Comparison of ENCODE assay signal across 14 cellular contexts in the genomic region with DNA sequence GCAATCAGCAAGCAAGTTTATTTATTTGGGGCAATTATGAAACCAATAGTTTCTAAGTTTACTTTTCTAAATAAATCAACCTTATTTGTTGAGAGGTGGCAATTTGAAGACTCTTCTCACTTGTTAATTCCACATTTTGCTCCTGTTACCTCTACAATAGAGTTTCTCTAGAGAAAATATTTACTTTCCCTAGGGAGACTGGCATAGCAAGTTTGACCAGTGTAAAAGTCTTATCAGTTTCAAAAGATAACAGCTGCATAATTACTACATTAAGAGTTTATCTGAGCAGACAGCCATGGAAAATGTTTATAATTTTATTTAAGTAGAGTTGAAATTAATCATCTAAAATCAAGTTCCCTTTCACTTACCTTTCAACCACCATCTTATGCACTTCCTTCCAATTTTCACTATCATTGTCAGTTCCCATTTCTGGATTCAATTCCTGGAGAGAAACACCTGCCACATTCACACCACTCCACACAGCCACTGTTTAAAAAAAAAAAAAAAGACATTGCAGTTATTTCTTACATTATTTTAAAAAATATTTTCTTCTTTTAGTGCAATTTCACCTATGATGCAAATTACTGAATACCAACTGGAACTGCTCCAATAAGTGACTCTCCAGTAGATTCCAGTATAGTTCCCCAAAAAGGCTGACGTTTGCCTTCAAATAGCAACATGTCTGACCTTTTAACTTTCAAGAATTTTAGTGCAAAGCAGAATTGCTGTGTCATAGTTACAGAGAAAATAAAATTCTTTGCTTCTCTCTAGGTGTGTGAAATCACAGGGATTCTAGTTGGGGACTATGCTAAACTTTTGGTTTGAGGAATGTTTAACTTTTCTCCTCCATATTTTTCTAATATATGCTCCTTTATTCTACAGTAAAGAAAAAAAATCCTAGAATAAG. TPM values are rescaled to one million over a fixed set of nuclear protein-coding genes. Genes with fewer than 3 reads are reported as not detected.
DNase-seq lines count a peak whose midpoint lies in the region; ATAC-seq, FAIRE-seq and TF ChIP-seq lines count a peak whose summit lies in the region.
"Had no signal": no experiment of that assay in that cellular context is flagged by ENCODE, and none has a peak within 500 bp of the region (broad histone marks: within the 10 kb centered on the region; RNA-seq: fewer than 3 reads in every experiment).

No MANE protein-coding gene starts in this region.

- H3K27me3 Mint-ChIP-seq in Caco-2 (ENCODE audit: insufficient read depth, unreplicated experiment) (no peaks in the 10 kb centered on the region), T-helper 17 cell (no peaks in the 10 kb centered on the region)
- H3K27me3 Mint-ChIP-seq: effector memory CD8-positive, alpha-beta T cell had no signal

- H3K27ac ChIP-seq in A549 (peak overlapping the region; percentile 51 to 72), hepatocyte (peak overlapping the region; percentile 62)
- H3K27ac ChIP-seq: psoas muscle had no signal

- H3K4me1 ChIP-seq in A549 (peaks cover 66% of the 10 kb centered on the region), Caco-2 (peaks cover 57% of the 10 kb centered on the region), hepatocyte (ENCODE audit: insufficient read depth) (peaks cover 12% of the 10 kb centered on the region)
- H3K4me1 ChIP-seq: psoas muscle had no signal

- BruUV-seq in Caco-2 (replicated peaks; lab: Mats Ljungman, UMichigan): no TSS peak

- peak overlapping the region; percentile 39 for H3K4me2 ChIP-seq in A549
- peak overlapping the region; percentile 20 for H3K4me2 ChIP-seq in hepatocyte

- H3K4me3 ChIP-seq in A549 (no peak overlapping the region), Caco-2 (ENCODE audit: low read depth, low read length) (no peak overlapping the region), hepatocyte (no peak overlapping the region)
- H3K4me3 ChIP-seq: psoas muscle had no signal

- peaks cover 91% of the 10 kb centered on the region for H3K36me3 Mint-ChIP-seq in Caco-2 (ENCODE audit: insufficient read depth, unreplicated experiment)
- H3K36me3 Mint-ChIP-seq in T-helper 17 cell (ENCODE audit: low read depth): peaks cover 15% of the 10 kb centered on the region

- H3K27ac Mint-ChIP-seq in Caco-2 (ENCODE audit: unreplicated experiment) (peak overlapping the region; percentile 54), T-helper 17 cell (peak overlapping the region; percentile 67)

- H3K4me3 Mint-ChIP-seq in Caco-2 (ENCODE audit: unreplicated experiment): peak overlapping the region; percentile 49
- no peak overlapping the region for H3K4me3 Mint-ChIP-seq in T-helper 17 cell
- H3K4me3 Mint-ChIP-seq: effector memory CD8-positive, alpha-beta T cell had no signal

- FAIRE-seq in A549 (lab: Jason Lieb, UNC): peak; percentile 74

- H3K9me3 ChIP-seq in A549 (no peaks in the 10 kb centered on the region), Caco-2 (no peaks in the 10 kb centered on the region), T-helper 17 cell (ENCODE audit: control insufficient read depth, low read length, poor library complexity, severe bottlenecking) (no peaks in the 10 kb centered on the region), hepatocyte (ENCODE audit: low read depth) (no peaks in the 10 kb centered on the region)
- H3K9me3 ChIP-seq: psoas muscle had no signal

- TF ChIP-seq CTCF in A549 (IDR thresholded peaks at IDR 0.05): no peak
- TF ChIP-seq CTCF in Caco-2 (IDR thresholded peaks at IDR 0.05; ENCODE audit: insufficient read depth in 1 of 2, low read depth in 1 of 2, low read length in 1 of 2, severe bottlenecking in 1 of 2, unreplicated experiment in 1 of 2): no peak
- no peak for TF ChIP-seq CTCF in hepatocyte (IDR thresholded peaks at IDR 0.05; ENCODE audit: poor library complexity)

- no peak for TF ChIP-seq EP300 in A549 (IDR thresholded peaks at IDR 0.05)

- intact Hi-C loops in Caco-2 (cut with micrococcal nuclease; ENCODE audit: unreplicated experiment): loop anchor here (2.0 kb wide), 1 partner anchor 43 kb away; no protein-coding TSS in a partner anchor

- peaks cover 31% of the 10 kb centered on the region for H3K79me2 ChIP-seq in hepatocyte

- H4K20me1 ChIP-seq in hepatocyte (ENCODE audit: insufficient read depth, poor library complexity, severe bottlenecking): peaks cover 8% of the 10 kb centered on the region

- no peaks in the 10 kb centered on the region for H3K27me3 ChIP-seq in Caco-2 (replicated peaks; ENCODE audit: control insufficient read depth, insufficient read depth, low read length)
- H3K27me3 ChIP-seq in hepatocyte: no peaks in the 10 kb centered on the region

- CTCF ChIA-PET in A549 (lab: Yijun Ruan, JAX) (interaction anchor here (1.1 kb wide), 1 partner anchor 43 kb away, joined by 3 read pairs; no protein-coding TSS in a partner anchor), Caco-2 (lab: Charles Lee) (interaction anchor here (0.6 kb wide), 1 partner anchor 114 kb away, joined by 3 read pairs; no protein-coding TSS in a partner anchor)

- DNase-seq in A549 (ENCODE audit: low read depth in 1 of 2, low spot score in 1 of 2): peak in 1 of 2 experiments; percentile 62
- peak in 1 of 2 experiments; percentile 67 for DNase-seq in Caco-2
- no peak for DNase-seq in T-helper 17 cell
- DNase-seq in hepatocyte (ENCODE audit: low spot score): no peak
- DNase-seq in amniotic stem cell (lab: John Stamatoyannopoulos, UW): no peak
- DNase-seq in DMS 273 (lab: John Stamatoyannopoulos, UW; ENCODE audit: unreplicated experiment): no peak
- DNase-seq: C1 segment of cervical spinal cord; effector memory CD8-positive, alpha-beta T cell; hypothalamus; NCI-H1694 treated with DMSO at 0.1 percent for 48 hours; psoas muscle had no signal

- H2AFZ ChIP-seq in hepatocyte: no peak overlapping the region

- no peak for TF ChIP-seq RAD21 in A549 (conservative IDR thresholded peaks at IDR 0.05 in 1 of 2, IDR thresholded peaks at IDR 0.05 in 1 of 2)

- TF ChIP-seq POLR2A in A549 (IDR thresholded peaks at IDR 0.05; ENCODE audit: low read length): no peak

- 7% methylated on average over 1 of the region's 1 CpG for WGBS in A549 (ENCODE audit: missing lambda C conversion rate)
- 46% methylated on average over 1 of the region's 1 CpG for WGBS in hepatocyte (ENCODE audit: low lambda C conversion rate, missing lambda C conversion rate)

- H3K9me2 ChIP-seq in hepatocyte (replicated peaks; ENCODE audit: insufficient read depth): no peaks in the 10 kb centered on the region

- peak in 1 of 2 experiments; percentile 53; a peak in 3 of 6 replicates for ATAC-seq in A549
- ATAC-seq in T-helper 17 cell: no peak
- no peak for ATAC-seq in GM21423 (IDR thresholded peaks at IDR 0.05; ENCODE audit: unreplicated experiment)
- no peak for ATAC-seq in GM19023 (IDR thresholded peaks at IDR 0.05; ENCODE audit: unreplicated experiment)
- ATAC-seq: effector memory CD8-positive, alpha-beta T cell; psoas muscle had no signal

- peaks cover 41% of the 10 kb centered on the region for H3K4me1 Mint-ChIP-seq in Caco-2 (ENCODE audit: low read depth, unreplicated experiment)
- H3K4me1 Mint-ChIP-seq in T-helper 17 cell: peaks cover 28% of the 10 kb centered on the region

- H3K9me3 Mint-ChIP-seq in Caco-2 (ENCODE audit: unreplicated experiment): no peaks in the 10 kb centered on the region
- H3K9me3 Mint-ChIP-seq: effector memory CD8-positive, alpha-beta T cell had no signal

- POLR2A ChIA-PET in A549 (lab: Yijun Ruan, JAX): interaction anchor here (0.9 kb wide), 1 partner anchor 14 kb away, joined by 3 read pairs; no protein-coding TSS in a partner anchor
- POLR2A ChIA-PET in Caco-2 (lab: Charles Lee): no interaction called here

- H3K36me3 ChIP-seq in Caco-2 (ENCODE audit: control insufficient read depth, insufficient read depth, low read length) (0 out of 2 replicates have a peak, but pooled peaks cover 5% of the 10 kb centered on the region), hepatocyte (replicated peaks; ENCODE audit: insufficient read depth, low read depth) (peaks cover 5% of the 10 kb centered on the region)

TF ChIP-seq in A549, 52 proteins besides CTCF, POLR2A, EP300 and RAD21 (continues in another document):
- no peak for TF ChIP-seq FOSL2 (IDR thresholded peaks at IDR 0.05)
- peak; percentile 23; the same call in 1 of the 2 replicates for TF ChIP-seq FOSL2 (CRISPR knock-in tag; IDR thresholded peaks at IDR 0.05)
- 0 out of 2 replicates have a peak, but pooled peaks have one; percentile 64 for TF ChIP-seq ZSCAN20 (CRISPR knock-in tag; IDR thresholded peaks at IDR 0.05)
- peak; percentile 95 for TF ChIP-seq MAFK (IDR thresholded peaks at IDR 0.05; ENCODE audit: partially characterized antibody)
- TF ChIP-seq GATA3 (IDR thresholded peaks at IDR 0.05; ENCODE audit: borderline replicate concordance): no peak
- TF ChIP-seq, protein P1, sequence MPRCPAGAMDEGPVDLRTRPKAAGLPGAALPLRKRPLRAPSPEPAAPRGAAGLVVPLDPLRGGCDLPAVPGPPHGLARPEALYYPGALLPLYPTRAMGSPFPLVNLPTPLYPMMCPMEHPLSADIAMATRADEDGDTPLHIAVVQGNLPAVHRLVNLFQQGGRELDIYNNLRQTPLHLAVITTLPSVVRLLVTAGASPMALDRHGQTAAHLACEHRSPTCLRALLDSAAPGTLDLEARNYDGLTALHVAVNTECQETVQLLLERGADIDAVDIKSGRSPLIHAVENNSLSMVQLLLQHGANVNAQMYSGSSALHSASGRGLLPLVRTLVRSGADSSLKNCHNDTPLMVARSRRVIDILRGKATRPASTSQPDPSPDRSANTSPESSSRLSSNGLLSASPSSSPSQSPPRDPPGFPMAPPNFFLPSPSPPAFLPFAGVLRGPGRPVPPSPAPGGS (IDR thresholded peaks at IDR 0.05): no peak
- TF ChIP-seq HOXA7 (CRISPR knock-in tag; IDR thresholded peaks at IDR 0.05): 0 out of 2 replicates have a peak, but pooled peaks have one; percentile 45
- TF ChIP-seq NFE2L2 (conservative IDR thresholded peaks at IDR 0.05; ENCODE audit: low read length): peak; percentile 91

RNA-seq across cellular contexts. Expression of gene LDHB, which starts 19.4 kb away (rescaled TPM):
- polyA plus RNA-seq in A549 (2011; rRNA removed) (1,881 and 2,260 TPM in 2 replicates), A549 (2017; fragmentation: RNase III; extraction: RNeasy Plus Mini Kit Qiagen cat#74134 plus additional on column Dnase treatment) (1,745 to 1,852 TPM (median 1,788 TPM) in 3 replicates), hepatocyte (619 and 641 TPM in 2 replicates)
- polyA plus RNA-seq in A549 (2012; cell fraction: cytosol; rRNA removed): 882 and 1,113 TPM in 2 replicates
- 378 and 581 TPM in 2 replicates for polyA plus RNA-seq in A549 (2012; cell fraction: nucleus; rRNA removed)
- 554 and 593 TPM in 2 replicates for polyA minus RNA-seq in A549 (2011; rRNA and poly(A)+ RNA removed)
- total RNA-seq in Caco-2 (2022) (1,752 and 1,948 TPM in 2 replicates), T-helper 17 cell (100 to 1,000 TPM; 767 to 787 TPM), hepatocyte (634 and 669 TPM in 2 replicates)

RNA-seq across cellular contexts. Expression of gene GYS2, which starts 33.6 kb away (rescaled TPM):
- polyA plus RNA-seq in A549 (2011; rRNA removed) (0.19 TPM in 2 replicates), A549 (2017; fragmentation: RNase III; extraction: RNeasy Plus Mini Kit Qiagen cat#74134 plus additional on column Dnase treatment) (0.04 TPM in 1 of 3 replicates, not detected in the others), hepatocyte (0.16 and 0.47 TPM in 2 replicates)
- 0.01 TPM in 1 of 2 replicates, not detected in the other for polyA plus RNA-seq in A549 (2012; cell fraction: cytosol; rRNA removed)
- 0.04 and 0.15 TPM in 2 replicates for polyA plus RNA-seq in A549 (2012; cell fraction: nucleus; rRNA removed)
- polyA minus RNA-seq in A549 (2011; rRNA and poly(A)+ RNA removed): not detected in 2 replicates
- total RNA-seq in Caco-2 (2022) (0.66 and 1.3 TPM in 2 replicates), T-helper 17 cell (under 1 TPM in 1 of 2 donors, not detected in 1; 0.15 TPM), hepatocyte (0.27 and 0.88 TPM in 2 replicates)
- total RNA-seq: HT1080 had no signal
